In the genomic region with DNA sequence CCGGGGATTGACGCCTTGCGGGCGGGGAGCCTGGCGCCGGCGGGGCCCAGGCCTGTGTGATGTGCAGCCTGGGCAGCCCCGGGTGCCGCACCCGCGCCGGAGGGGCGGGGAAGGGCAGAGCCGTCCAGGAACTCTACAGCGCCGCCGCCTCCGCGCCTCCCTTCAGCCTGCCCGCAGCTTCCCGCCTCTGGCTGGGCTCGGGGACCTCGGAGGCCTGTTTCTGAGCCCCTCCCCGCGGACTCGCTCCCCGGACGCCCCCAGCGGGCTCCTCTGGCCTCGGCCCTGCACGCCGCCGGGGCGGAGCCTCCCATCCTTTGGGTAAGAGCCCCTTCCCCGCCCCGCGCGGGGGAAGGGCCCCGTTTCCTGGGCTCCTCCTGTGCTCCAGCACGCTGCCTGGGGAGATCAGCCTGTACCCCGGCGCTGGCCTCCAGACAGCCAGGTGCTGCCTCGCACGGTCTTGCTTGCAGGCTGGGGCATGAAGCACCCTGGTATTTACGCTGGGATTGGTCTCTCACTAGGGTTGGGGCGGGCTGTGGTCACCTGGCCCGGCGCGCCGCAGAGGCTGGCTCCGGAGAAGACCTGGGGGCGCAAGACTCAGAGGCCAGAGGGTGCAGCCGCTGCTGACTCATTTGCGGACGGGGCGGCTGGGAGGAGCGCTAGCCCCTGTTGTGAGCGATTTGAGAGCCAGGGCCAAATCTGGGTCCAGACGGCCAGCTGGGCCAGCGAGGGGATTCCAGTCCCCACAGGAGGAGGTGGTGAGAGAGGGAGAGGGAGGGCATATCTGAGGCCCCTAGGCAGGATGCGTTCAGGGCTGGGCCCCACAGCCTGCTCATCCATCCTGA, we compare ENCODE assay signal across 8 cellular contexts. TPM values are rescaled to one million over a fixed set of nuclear protein-coding genes. Genes with fewer than 3 reads are reported as not detected.
DNase-seq lines count a peak whose midpoint lies in the region; ATAC-seq and TF ChIP-seq lines count a peak whose summit lies in the region.

No MANE protein-coding gene starts in this region.

- H3K9ac ChIP-seq in Loucy (ENCODE audit: low read depth, low read length, poor library complexity, severe bottlenecking) (no peak overlapping the region), SU-DHL-6 (ENCODE audit: low read length) (peak overlapping the region; percentile 26; the same call in 1 of the 2 replicates)

- H3K4me2 ChIP-seq in Loucy (ENCODE audit: low read depth, low read length, poor library complexity, severe bottlenecking) (peak overlapping the region; percentile 14), SU-DHL-6 (ENCODE audit: low read depth, low read length, poor library complexity, severe bottlenecking) (peak overlapping the region; percentile 49)

- no peak for TF ChIP-seq CTCF in Loucy (conservative IDR thresholded peaks at IDR 0.05; ENCODE audit: low read length)
- TF ChIP-seq CTCF in SU-DHL-6 (IDR thresholded peaks at IDR 0.05; ENCODE audit: insufficient read depth, low read length, poor library complexity, severe bottlenecking) = no peak
- no peak for TF ChIP-seq CTCF in left ventricle myocardium inferior (IDR thresholded peaks at IDR 0.05; ENCODE audit: borderline replicate concordance)

- H3K27me3 ChIP-seq in Loucy (ENCODE audit: insufficient read depth, low read length, poor library complexity, severe bottlenecking) (no peaks in the 10 kb centered on the region), SU-DHL-6 (ENCODE audit: low read length) (no peaks in the 10 kb centered on the region), left ventricle myocardium inferior (ENCODE audit: low read depth) (peaks cover 19% of the 10 kb centered on the region)

- H3K36me3 ChIP-seq in Loucy (ENCODE audit: insufficient read depth, low read length) (no peaks in the 10 kb centered on the region), SU-DHL-6 (ENCODE audit: low read length) (no peaks in the 10 kb centered on the region), left ventricle myocardium inferior (no peaks in the 10 kb centered on the region)

- ATAC-seq in GM21723 (IDR thresholded peaks at IDR 0.05; ENCODE audit: unreplicated experiment) = peak; percentile 70

- H3F3A ChIP-seq in Loucy (ENCODE audit: low read depth) (no peaks in the 10 kb centered on the region), SU-DHL-6 (ENCODE audit: insufficient read depth) (no peaks in the 10 kb centered on the region)

- intact Hi-C loops in left ventricle myocardium inferior (cut with micrococcal nuclease) = no loop called here

- no peaks in the 10 kb centered on the region for H3K79me2 ChIP-seq in Loucy (ENCODE audit: insufficient read depth, low read length)
- H3K79me2 ChIP-seq in SU-DHL-6 (ENCODE audit: insufficient read depth, low read length) = no peaks in the 10 kb centered on the region

- peak; percentile 58 for DNase-seq in DMS 273 treated with DMSO at 0.1 percent for 48 hours (lab: John Stamatoyannopoulos, UW)
- DNase-seq in amniotic epithelial cell (ENCODE audit: low read depth) = peak; percentile 77
- peak; percentile 59 for DNase-seq in left ventricle myocardium inferior
- DNase-seq in putamen (ENCODE audit: low spot score) = peak; percentile 43
- no peak for DNase-seq in foreskin melanocyte

- H2AFZ ChIP-seq in Loucy (ENCODE audit: low read length) (0 out of 2 replicates have a peak overlapping the region, but pooled peaks have one; percentile 38), SU-DHL-6 (ENCODE audit: low read depth, low read length, severe bottlenecking) (peak overlapping the region; percentile 59)

- H4K20me1 ChIP-seq in Loucy (ENCODE audit: insufficient read depth, low read length, poor library complexity, severe bottlenecking) (no peaks in the 10 kb centered on the region), SU-DHL-6 (ENCODE audit: low read depth, low read length) (no peaks in the 10 kb centered on the region)

- H3K4me3 ChIP-seq in Loucy (ENCODE audit: low read length, poor library complexity, severe bottlenecking) (no peak overlapping the region), SU-DHL-6 (ENCODE audit: insufficient read depth, low read length, poor library complexity, severe bottlenecking) (no peak overlapping the region), left ventricle myocardium inferior (peak overlapping the region; percentile 68)

- H3K9me2 ChIP-seq in Loucy (replicated peaks; ENCODE audit: low read depth, low read length) (no peaks in the 10 kb centered on the region), SU-DHL-6 (replicated peaks; ENCODE audit: insufficient read depth, low read length) (no peaks in the 10 kb centered on the region)

- no peak overlapping the region for H3K27ac ChIP-seq in SU-DHL-6 (ENCODE audit: low read depth, low read length)
- peak overlapping the region; percentile 73 for H3K27ac ChIP-seq in left ventricle myocardium inferior (replicated peaks)

- H3K4me1 ChIP-seq in Loucy (ENCODE audit: insufficient read depth, low read length, poor library complexity, severe bottlenecking) (peaks cover 19% of the 10 kb centered on the region), left ventricle myocardium inferior (peaks cover 34% of the 10 kb centered on the region)

- H3K9me3 ChIP-seq in Loucy (ENCODE audit: insufficient read depth, low read depth, low read length) (no peaks in the 10 kb centered on the region), SU-DHL-6 (ENCODE audit: insufficient read depth, low read length) (no peaks in the 10 kb centered on the region), left ventricle myocardium inferior (replicated peaks) (no peaks in the 10 kb centered on the region)

RNA-seq across cellular contexts. Expression of gene ACOT11, which starts 5.7 kb away (rescaled TPM):
- total RNA-seq in left ventricle myocardium inferior = 64.8 TPM
